Comparison of ENCODE assay signal across 8 cellular contexts in genomic region chr1:206461602-206462455, GRCh38. TPM values are rescaled to one million over a fixed set of nuclear protein-coding genes. Genes with fewer than 3 reads are reported as not detected.
DNase-seq lines count a peak whose midpoint lies in the region; ATAC-seq and TF ChIP-seq lines count a peak whose summit lies in the region.

No MANE protein-coding gene starts in this region.

- H3K36me3 Mint-ChIP-seq in progenitor cell of endocrine pancreas (ENCODE audit: insufficient read depth), result peaks cover 4% of the 10 kb centered on the region

- H3K4me3 ChIP-seq in AG04449 (ENCODE audit: low read depth, low read length), result no peak overlapping the region
- no peak overlapping the region for H3K4me3 ChIP-seq in MG63
- H3K4me3 ChIP-seq in SK-N-SH (ENCODE audit: low read depth in 2 of 2, low read length in 1 of 2), result no peak overlapping the region; a peak in 1 of 4 replicates

- peaks cover 13 to 19% of the 10 kb centered on the region in 2 experiments for H3K4me1 ChIP-seq in SK-N-SH (ENCODE audit: control insufficient read depth in 1 of 2, insufficient read depth in 2 of 2, low read depth in 1 of 2, low read length in 1 of 2)

- no peak overlapping the region for H3K4me2 ChIP-seq in SK-N-SH

- no peaks in the 10 kb centered on the region for H3K9me3 Mint-ChIP-seq in progenitor cell of endocrine pancreas (ENCODE audit: low read depth)

- peak; percentile 72 for TF ChIP-seq RAD21 in SK-N-SH (IDR thresholded peaks at IDR 0.05; ENCODE audit: low read length)

- H3K27me3 ChIP-seq in MG63, result no peaks in the 10 kb centered on the region
- H3K27me3 ChIP-seq in SK-N-SH (ENCODE audit: insufficient read depth), result no peaks in the 10 kb centered on the region

- H3K4me3 Mint-ChIP-seq in progenitor cell of endocrine pancreas (ENCODE audit: low read depth), result no peak overlapping the region

- no peak overlapping the region for H3K27ac ChIP-seq in SK-N-SH (ENCODE audit: low read depth in 2 of 2, low read length in 1 of 2)

- TF ChIP-seq EP300 in SK-N-SH (IDR thresholded peaks at IDR 0.05; ENCODE audit: borderline replicate concordance in 1 of 2, low read depth in 1 of 2, low read length in 1 of 2), result no peak

- H2AFZ ChIP-seq in SK-N-SH (ENCODE audit: low read depth), result no peak overlapping the region

- H3K79me2 ChIP-seq in SK-N-SH (ENCODE audit: insufficient read depth), result no peaks in the 10 kb centered on the region

- peaks cover 9% of the 10 kb centered on the region for H3F3A ChIP-seq in SK-N-SH (replicated peaks; ENCODE audit: insufficient read depth)

- POLR2A ChIA-PET in AG04449 (lab: Yijun Ruan, JAX) (no interaction called here), SK-N-SH (lab: Yijun Ruan, JAX) (no interaction called here)

- H3K9me3 ChIP-seq in MG63, result no peaks in the 10 kb centered on the region
- no peaks in the 10 kb centered on the region for H3K9me3 ChIP-seq in SK-N-SH

- CTCF ChIA-PET in AG04449 (lab: Yijun Ruan, JAX) (interaction anchor here (0.5 to 7.5 kb wide), 23 partner anchors 10 to 521 kb away, joined by 3 to 92 read pairs (median 5); partner anchors contain the start of gene IKBKE), SK-N-SH (lab: Yijun Ruan, JAX) (interaction anchor here (0.7 to 7.0 kb wide), 31 partner anchors 9 to 520 kb away, joined by 3 to 92 read pairs (median 4); partner anchors contain the start of genes IKBKE and RASSF5)

- H3K9me2 ChIP-seq in SK-N-SH, result no peaks in the 10 kb centered on the region

- peak; percentile 65 for ATAC-seq in GM18502 (IDR thresholded peaks at IDR 0.05; ENCODE audit: poor library complexity, unreplicated experiment)
- ATAC-seq in HG03469 (IDR thresholded peaks at IDR 0.05; ENCODE audit: unreplicated experiment), result no peak

- H3K27me3 Mint-ChIP-seq in progenitor cell of endocrine pancreas, result peaks cover 10% of the 10 kb centered on the region

- WGBS in SK-N-SH (ENCODE audit: low lambda C conversion rate), result 68% methylated on average over 9 of the region's 9 CpGs

- no peak overlapping the region for H3K27ac Mint-ChIP-seq in progenitor cell of endocrine pancreas

- H3K36me3 ChIP-seq in MG63 (peaks cover 2% of the 10 kb centered on the region), SK-N-SH (replicated peaks in 1 of 2; ENCODE audit: control insufficient read depth in 1 of 2, insufficient read depth in 2 of 2, low read length in 1 of 2) (peaks cover 30 to 55% of the 10 kb centered on the region in 2 experiments)

- no peaks in the 10 kb centered on the region for H4K20me1 ChIP-seq in SK-N-SH (ENCODE audit: insufficient read depth)

- peak; percentile 62 for TF ChIP-seq CTCF in AG04449 (IDR thresholded peaks at IDR 0.05; ENCODE audit: insufficient read depth, low read length, missing control alignments)
- TF ChIP-seq CTCF in SK-N-SH (IDR thresholded peaks at IDR 0.05), result peak; percentile 89
- TF ChIP-seq CTCF in progenitor cell of endocrine pancreas (IDR thresholded peaks at IDR 0.05; ENCODE audit: unreplicated experiment), result peak; percentile 81

- H3K9ac ChIP-seq in SK-N-SH, result no peak overlapping the region

- peaks cover 2% of the 10 kb centered on the region for H3K4me1 Mint-ChIP-seq in progenitor cell of endocrine pancreas (ENCODE audit: low read depth)

- DNase-seq in AG04449 (ENCODE audit: low read depth, low spot score) (no peak), MG63 (peak; percentile 42), SK-N-SH (peak; percentile 76), germinal center (ENCODE audit: low spot score) (peak; percentile 78), progenitor cell of endocrine pancreas (ENCODE audit: low spot score, unreplicated experiment) (peak; percentile 51)
- DNase-seq in activated naive CD4-positive, alpha-beta T cell treated with Interleukin-2 at 50 U/mL for 16 hours, result peak; percentile 76

TF ChIP-seq in SK-N-SH, 30 proteins besides CTCF, POLR2A, EP300 and RAD21:
- no peak for TF ChIP-seq PBX3 (IDR thresholded peaks at IDR 0.05)
- peak; percentile 46 for TF ChIP-seq SMC3 (IDR thresholded peaks at IDR 0.05; ENCODE audit: low read depth, low read length)

RNA-seq across cellular contexts. Expression of gene IKBKE, which starts 8.4 kb away (rescaled TPM):
- 5.5 and 12.9 TPM in 2 replicates for total RNA-seq in MG63 (2014; rRNA removed; shearing (Covaris generic); ENCODE audit: low replicate concordance)
- polyA plus RNA-seq in SK-N-SH (2012; rRNA removed), result 14.2 and 14.5 TPM in 2 replicates
- 6.8 and 10.4 TPM in 2 replicates for polyA plus RNA-seq in SK-N-SH (2012; cell fraction: cytosol; rRNA removed)
- 20.5 and 32.0 TPM in 2 replicates for polyA plus RNA-seq in SK-N-SH (2012; cell fraction: nucleus; rRNA removed)
- 5.1 and 6.4 TPM in 2 replicates for total RNA-seq in progenitor cell of endocrine pancreas

RNA-seq across cellular contexts. Expression of gene RASSF5, which starts 45.5 kb away (rescaled TPM):
- 0.12 and 1.3 TPM in 2 replicates for total RNA-seq in MG63 (2014; rRNA removed; shearing (Covaris generic); ENCODE audit: low replicate concordance)
- 1.7 and 2.2 TPM in 2 replicates for polyA plus RNA-seq in SK-N-SH (2012; rRNA removed)
- polyA plus RNA-seq in SK-N-SH (2012; cell fraction: cytosol; rRNA removed), result 1.6 and 1.8 TPM in 2 replicates
- 4.4 and 5.0 TPM in 2 replicates for polyA plus RNA-seq in SK-N-SH (2012; cell fraction: nucleus; rRNA removed)
- total RNA-seq in progenitor cell of endocrine pancreas, result 7.0 and 7.9 TPM in 2 replicates
